Comparison of ENCODE assay signal across 29 cellular contexts in the genomic region with DNA sequence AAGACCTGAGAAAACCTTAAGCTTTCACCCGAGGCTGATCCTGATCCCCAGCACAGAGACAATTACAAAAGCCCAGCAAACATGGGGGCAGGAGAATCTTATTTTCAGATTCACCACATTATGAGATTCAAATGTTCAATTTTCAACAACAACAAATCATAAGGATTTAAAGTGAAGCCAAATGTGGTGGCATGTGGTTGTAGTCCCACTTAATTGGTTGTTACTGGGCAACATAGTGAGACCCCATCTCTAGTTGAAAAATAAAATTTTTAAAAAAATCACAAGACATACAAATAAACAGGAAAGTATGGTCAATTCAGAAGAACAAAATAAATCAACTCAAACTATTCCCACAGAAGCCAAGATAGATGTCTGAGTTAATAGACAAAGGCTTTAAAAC.
"Had no signal": no experiment of that assay in that cellular context is flagged by ENCODE, and none has a peak within 500 bp of the region (broad histone marks: within the 10 kb centered on the region; RNA-seq: fewer than 3 reads in every experiment).

No MANE protein-coding gene starts in this region.

- H3K27ac Mint-ChIP-seq: effector memory CD8-positive, alpha-beta T cell; endodermal cell; mesothelial cell of epicardium had no signal

- H3K9me3 Mint-ChIP-seq: dendritic cell treated with granulocyte-macrophage colony-stimulating factor and Interleukin-4, amounts not matched to agents 40 ng/mL and 50 ng/mL, for 4 days; effector memory CD8-positive, alpha-beta T cell; endodermal cell; immature natural killer cell; mesothelial cell of epicardium had no signal

- H3K27ac ChIP-seq: colonic mucosa, epithelial cell of prostate, esophagus squamous epithelium, gastrocnemius medialis, heart right ventricle, left ventricle myocardium inferior, lower lobe of right lung had no signal

- FAIRE-seq: endometrium, kidney had no signal

- H3K4me3 Mint-ChIP-seq: dendritic cell treated with granulocyte-macrophage colony-stimulating factor and Interleukin-4, amounts not matched to agents 40 ng/mL and 50 ng/mL, for 4 days; effector memory CD8-positive, alpha-beta T cell; endodermal cell; immature natural killer cell; mesothelial cell of epicardium had no signal

- H3K4me3 ChIP-seq: colonic mucosa, esophagus squamous epithelium, gastrocnemius medialis, heart right ventricle, left ventricle myocardium inferior, lower lobe of right lung, mucosa of descending colon had no signal

- DNase-seq: colonic mucosa; cortex of kidney; effector CD8-positive, alpha-beta T cell; effector memory CD8-positive, alpha-beta T cell; endodermal cell; erythroblast; esophagus squamous epithelium; foreskin fibroblast; foreskin melanocyte; gastrocnemius medialis; glutamatergic neuron; head of caudate nucleus; heart right ventricle; hypothalamus; immature natural killer cell; islet precursor cell; kidney; kidney glomerular epithelial cell; left colon; left ventricle myocardium inferior; lower lobe of right lung; mesenchymal stem cell; mucosa of descending colon had no signal

- H3K27me3 Mint-ChIP-seq: dendritic cell treated with granulocyte-macrophage colony-stimulating factor and Interleukin-4, amounts not matched to agents 40 ng/mL and 50 ng/mL, for 4 days; effector memory CD8-positive, alpha-beta T cell had no signal

- ATAC-seq: effector memory CD8-positive, alpha-beta T cell; esophagus mucosa; gastrocnemius medialis; heart right ventricle; left colon; left lobe of liver; lower lobe of right lung; mucosa of descending colon had no signal

- H3K9me3 ChIP-seq: colonic mucosa, esophagus squamous epithelium, gastrocnemius medialis, heart right ventricle, left ventricle myocardium inferior, lower lobe of right lung, mucosa of descending colon had no signal

- H3K27me3 ChIP-seq: colonic mucosa, esophagus squamous epithelium, gastrocnemius medialis, heart right ventricle had no signal
